ENCODE assay signal across 12 cellular contexts in the genomic region with DNA sequence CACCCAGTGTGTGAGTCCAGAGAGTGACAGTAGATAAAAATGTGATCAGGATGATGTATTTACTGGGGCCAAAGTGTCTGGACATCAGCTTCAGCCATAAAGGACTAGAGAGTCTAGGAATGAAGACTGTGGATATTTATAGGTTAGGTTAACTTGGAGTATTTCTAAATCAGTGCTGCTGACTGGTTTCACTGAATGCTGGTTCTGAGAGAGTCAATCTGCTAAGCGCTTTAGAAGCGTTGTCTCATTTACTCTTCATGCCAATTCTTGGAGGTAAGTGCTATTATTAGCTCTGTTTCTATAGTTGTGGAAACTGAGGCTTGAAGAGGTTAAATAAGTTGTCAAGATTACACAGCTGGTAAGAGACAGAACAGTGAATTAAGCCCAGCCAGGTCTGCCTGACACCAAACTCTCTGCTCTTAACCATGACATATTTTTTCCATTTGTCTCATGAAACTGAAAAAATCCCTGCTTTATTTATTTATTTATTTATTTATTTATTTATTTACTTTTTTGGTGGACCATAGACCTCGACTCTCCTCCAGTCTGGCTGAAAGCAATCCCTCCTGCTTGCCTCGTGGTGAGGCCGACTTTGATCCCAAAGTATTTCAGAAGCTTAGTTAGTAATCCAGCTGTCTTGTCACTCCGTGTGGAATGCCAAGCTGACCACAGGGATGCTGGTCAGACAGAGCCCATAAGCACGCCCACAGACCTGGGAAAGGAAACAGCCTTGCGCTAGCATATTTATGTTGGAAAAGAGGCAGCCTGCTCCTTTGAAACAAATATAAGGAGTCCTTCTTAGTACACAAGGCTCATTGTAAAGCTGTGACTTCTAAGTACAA. TPM values are rescaled to one million over a fixed set of nuclear protein-coding genes. Genes with fewer than 3 reads are reported as not detected.
DNase-seq lines count a peak whose midpoint lies in the region; ATAC-seq and TF ChIP-seq lines count a peak whose summit lies in the region.
"Had no signal": no experiment of that assay in that cellular context is flagged by ENCODE, and none has a peak within 500 bp of the region (broad histone marks: within the 10 kb centered on the region; RNA-seq: fewer than 3 reads in every experiment).

No MANE protein-coding gene starts in this region.

- H3K4me2 ChIP-seq in HCT116 (ENCODE audit: low read length), result no peak overlapping the region
- H3K4me2 ChIP-seq in smooth muscle cell, result peak overlapping the region; percentile 76

- H2AFZ ChIP-seq in HCT116 (ENCODE audit: low read depth, low read length, poor library complexity, severe bottlenecking) (no peak overlapping the region), smooth muscle cell (ENCODE audit: low read depth) (peak overlapping the region; percentile 67)

- DNase-seq in HCT116 (ENCODE audit: low read depth, low spot score) (no peak), right cardiac atrium (peak; percentile 33 to 55 (median 52)), smooth muscle cell (lab: John Stamatoyannopoulos, UW; ENCODE audit: unreplicated experiment) (peak; percentile 10), activated T-cell treated with anti-CD3 and anti-CD28 coated beads for 4 hours (no peak), SKM-1 treated with dmso at 0.1 percent for 144 hours (lab: John Stamatoyannopoulos, UW; ENCODE audit: unreplicated experiment) (no peak), superior temporal gyrus (ENCODE audit: extremely low spot score) (no peak), SKM-1 (lab: John Stamatoyannopoulos, UW; ENCODE audit: unreplicated experiment) (no peak)
- DNase-seq: activated naive CD4-positive, alpha-beta T cell treated with anti-CD3 and anti-CD28 coated beads, Interleukin-2, amount 10 ng/mL, durations not matched to agents 7 days and 5 days; NCI-H2107; spleen; stimulated activated naive CD8-positive, alpha-beta T cell treated with anti-CD3 and anti-CD28 coated beads, Interleukin-15, amount 100 ng/mL, for 72 hours had no signal

- TF ChIP-seq CTCF in HCT116 (IDR thresholded peaks at IDR 0.05 in 2 of 3, conservative IDR thresholded peaks at IDR 0.05 in 1 of 3; ENCODE audit: borderline replicate concordance in 1 of 3, insufficient read depth in 1 of 3, low read depth in 2 of 3, low read length in 2 of 3) (no peak), brain (conservative IDR thresholded peaks at IDR 0.05) (no peak), smooth muscle cell (IDR thresholded peaks at IDR 0.05; ENCODE audit: borderline replicate concordance, insufficient read depth, poor library complexity, severe bottlenecking) (no peak)

- CTCF ChIA-PET in HCT116 (lab: Charles Lee), result no interaction called here

- no peaks in the 10 kb centered on the region for H3K4me1 ChIP-seq in HCT116 (ENCODE audit: control insufficient read depth in 1 of 2, insufficient read depth in 2 of 2, low read length in 2 of 2)
- no peaks in the 10 kb centered on the region for H3K4me1 ChIP-seq in right cardiac atrium (ENCODE audit: control insufficient read depth, insufficient read depth, low read length)
- peaks cover 7% of the 10 kb centered on the region for H3K4me1 ChIP-seq in smooth muscle cell (ENCODE audit: low read depth)
- H3K4me1 ChIP-seq: spleen had no signal

- WGBS in right cardiac atrium, result 30% methylated on average over 8 of the region's 8 CpGs
- 6% methylated on average over 8 of the region's 8 CpGs for WGBS in smooth muscle cell (ENCODE audit: low lambda C conversion rate)

- no peaks in the 10 kb centered on the region for H3K9me3 ChIP-seq in HCT116 (ENCODE audit: control insufficient read depth in 1 of 2, insufficient read depth in 1 of 2, low read depth in 1 of 2, low read length in 2 of 2)
- H3K9me3 ChIP-seq in right cardiac atrium (ENCODE audit: control insufficient read depth, low read length), result no peaks in the 10 kb centered on the region
- H3K9me3 ChIP-seq in smooth muscle cell (replicated peaks; ENCODE audit: low read depth), result no peaks in the 10 kb centered on the region
- H3K9me3 ChIP-seq: spleen had no signal

- H3K79me2 ChIP-seq in HCT116 (ENCODE audit: insufficient read depth, low read length) (no peaks in the 10 kb centered on the region), smooth muscle cell (ENCODE audit: low read depth) (no peaks in the 10 kb centered on the region)

- no peaks in the 10 kb centered on the region for H3K27me3 Mint-ChIP-seq in brain
- H3K27me3 Mint-ChIP-seq: stimulated activated naive CD8-positive, alpha-beta T cell treated with anti-CD3 and anti-CD28 coated beads, Interleukin-15, amount 100 ng/mL, for 72 hours had no signal

- no peak overlapping the region for H3K4me3 Mint-ChIP-seq in brain
- H3K4me3 Mint-ChIP-seq: activated naive CD4-positive, alpha-beta T cell treated with anti-CD3 and anti-CD28 coated beads, Interleukin-2, amount 10 ng/mL, durations not matched to agents 7 days and 5 days; stimulated activated naive CD8-positive, alpha-beta T cell treated with anti-CD3 and anti-CD28 coated beads, Interleukin-15, amount 100 ng/mL, for 72 hours had no signal

- peaks cover 16% of the 10 kb centered on the region for H3F3A ChIP-seq in smooth muscle cell (ENCODE audit: low read depth)

- H3K9me2 ChIP-seq in HCT116 (ENCODE audit: insufficient read depth), result no peaks in the 10 kb centered on the region

- H3K27me3 ChIP-seq in HCT116 (ENCODE audit: insufficient read depth, low read length) (no peaks in the 10 kb centered on the region), right cardiac atrium (ENCODE audit: control insufficient read depth, insufficient read depth) (no peaks in the 10 kb centered on the region), smooth muscle cell (ENCODE audit: low read depth) (no peaks in the 10 kb centered on the region)
- H3K27me3 ChIP-seq: spleen had no signal

- H3K27ac ChIP-seq in HCT116 (ENCODE audit: low read depth, low read length) (no peak overlapping the region), right cardiac atrium (ENCODE audit: low read length) (peak overlapping the region; percentile 67), smooth muscle cell (ENCODE audit: low read depth) (peak overlapping the region; percentile 96)
- H3K27ac ChIP-seq: spleen had no signal

- POLR2A ChIA-PET in HCT116 (lab: Charles Lee), result no interaction called here

- H3K9ac ChIP-seq in HCT116 (ENCODE audit: low read length) (no peak overlapping the region), smooth muscle cell (ENCODE audit: low read depth) (peak overlapping the region; percentile 68)

- peaks cover 24% of the 10 kb centered on the region for H3K4me1 Mint-ChIP-seq in brain
- H3K4me1 Mint-ChIP-seq: activated naive CD4-positive, alpha-beta T cell treated with anti-CD3 and anti-CD28 coated beads, Interleukin-2, amount 10 ng/mL, durations not matched to agents 7 days and 5 days had no signal

- TF ChIP-seq RAD21 in HCT116 (IDR thresholded peaks at IDR 0.05; ENCODE audit: low read depth), result no peak

- BruUV-seq in HCT116 (replicated peaks; lab: Mats Ljungman, UMichigan), result no TSS peak

- intact Hi-C loops in HCT116 (cut with micrococcal nuclease), result no loop called here
- intact Hi-C loops in right cardiac atrium (cut with DNase I), result no loop called here

- peak; percentile 34; the same call in 1 of the 2 replicates for ATAC-seq in HCT116
- peak; percentile 61 to 84 for ATAC-seq in right cardiac atrium
- ATAC-seq: stimulated activated naive CD8-positive, alpha-beta T cell treated with anti-CD3 and anti-CD28 coated beads, Interleukin-15, amount 100 ng/mL, for 72 hours had no signal

- H4K20me1 ChIP-seq in HCT116 (ENCODE audit: insufficient read depth), result no peaks in the 10 kb centered on the region
- no peaks in the 10 kb centered on the region for H4K20me1 ChIP-seq in smooth muscle cell (ENCODE audit: low read depth)

- no peaks in the 10 kb centered on the region for H3K36me3 Mint-ChIP-seq in brain
- H3K36me3 Mint-ChIP-seq: activated naive CD4-positive, alpha-beta T cell treated with anti-CD3 and anti-CD28 coated beads, Interleukin-2, amount 10 ng/mL, durations not matched to agents 7 days and 5 days had no signal

- RAD21 ChIA-PET in HCT116 (lab: Charles Lee; ENCODE audit: low non-redundant PET in 1 of 2, low total read pairs in 2 of 2, uncharacterized antibody in 2 of 2, unreplicated experiment in 2 of 2), result no interaction called here

- TF ChIP-seq POLR2A in HCT116 (IDR thresholded peaks at IDR 0.05; ENCODE audit: borderline replicate concordance, extremely low read depth, insufficient read depth, insufficient read length), result no peak

- H3K27ac Mint-ChIP-seq in brain, result peak overlapping the region in 3 of 5 experiments; percentile 16 to 79 (median 34)
- H3K27ac Mint-ChIP-seq: activated naive CD4-positive, alpha-beta T cell treated with anti-CD3 and anti-CD28 coated beads, Interleukin-2, amount 10 ng/mL, durations not matched to agents 7 days and 5 days; stimulated activated naive CD8-positive, alpha-beta T cell treated with anti-CD3 and anti-CD28 coated beads, Interleukin-15, amount 100 ng/mL, for 72 hours had no signal

- H3K36me3 ChIP-seq in HCT116 (ENCODE audit: control insufficient read depth in 1 of 2, insufficient read depth in 2 of 2, low read length in 2 of 2), result no peaks in the 10 kb centered on the region
- H3K36me3 ChIP-seq in smooth muscle cell (ENCODE audit: low read depth), result no peaks in the 10 kb centered on the region
- H3K36me3 ChIP-seq: spleen had no signal

- no peak overlapping the region for H3K4me3 ChIP-seq in HCT116 (replicated peaks in 1 of 2; ENCODE audit: low read depth in 1 of 2, low read length in 2 of 2)
- no peak overlapping the region for H3K4me3 ChIP-seq in right cardiac atrium (ENCODE audit: low read length)
- no peak overlapping the region for H3K4me3 ChIP-seq in smooth muscle cell
- H3K4me3 ChIP-seq: spleen had no signal

- peaks cover 0 to 3% (median 0%) of the 10 kb centered on the region in 5 experiments for H3K9me3 Mint-ChIP-seq in brain
- H3K9me3 Mint-ChIP-seq: activated naive CD4-positive, alpha-beta T cell treated with anti-CD3 and anti-CD28 coated beads, Interleukin-2, amount 10 ng/mL, durations not matched to agents 7 days and 5 days had no signal

TF ChIP-seq in HCT116, 20 proteins besides CTCF, POLR2A, EP300 and RAD21:
- TF ChIP-seq POLR2AphosphoS5 (IDR thresholded peaks at IDR 0.05; ENCODE audit: low read depth, low read length) (no peak), CBX3 (IDR thresholded peaks at IDR 0.05; ENCODE audit: low read depth) (no peak), EZH2 (IDR thresholded peaks at IDR 0.05) (no peak)
TF ChIP-seq in HCT116: peak in this region for 0.

RNA-seq across cellular contexts. Expression of a gene that starts 16.8 kb away (rescaled TPM):
- total RNA-seq in HCT116 (2021; ENCODE audit: unreplicated experiment) (not detected), right cardiac atrium (1 to 10 TPM; 1.3 to 7.4 (median 3.8) TPM), smooth muscle cell (not detected in 2 replicates)
- polyA plus RNA-seq in HCT116 (2012), result not detected in 2 replicates
- polyA plus RNA-seq in brain (ENCODE audit: insufficient read depth, low read depth, low replicate concordance) (0.59 TPM), right cardiac atrium (1.6 TPM), smooth muscle cell (0.21 and 0.69 TPM in 2 replicates)
- total RNA-seq: spleen had no signal
- polyA plus RNA-seq: spleen had no signal

Comparison
In these comparisons a context has a peak if more than half of its experiments do, and no peak if none do; other contexts are left out.
1. DNase-seq: peak in right cardiac atrium (3 of 3) and smooth muscle cell (single experiment); none in HCT116 (single experiment), activated T-cell treated with anti-CD3 and anti-CD28 coated beads for 4 hours (single experiment), SKM-1 treated with dmso at 0.1 percent for 144 hours (single experiment), superior temporal gyrus (single experiment) and SKM-1 (single experiment).